ENCODE assay signal across 14 cellular contexts in genomic region chr10:17074548-17074860, GRCh38. TPM values are rescaled to one million over a fixed set of nuclear protein-coding genes. Genes with fewer than 3 reads are reported as not detected.
DNase-seq lines count a peak whose midpoint lies in the region; ATAC-seq and TF ChIP-seq lines count a peak whose summit lies in the region.
"Had no signal": no experiment of that assay in that cellular context is flagged by ENCODE, and none has a peak within 500 bp of the region (broad histone marks: within the 10 kb centered on the region; RNA-seq: fewer than 3 reads in every experiment).

No MANE protein-coding gene starts in this region.

- H3K4me3 ChIP-seq in choroid plexus epithelial cell (ENCODE audit: low read depth, low read length), result no peak overlapping the region
- H3K4me3 ChIP-seq: lung, skin epidermis had no signal

- H3K27me3 Mint-ChIP-seq in CD4-positive, alpha-beta T cell, result no peaks in the 10 kb centered on the region

- no peak overlapping the region for H3K27ac ChIP-seq in CD4-positive, alpha-beta T cell (ENCODE audit: low read depth, low read length)

- DNase-seq in EH (ENCODE audit: low read depth), result peak; percentile 71
- DNase-seq in NCI-H226, result peak; percentile 18
- peak; percentile 32 for DNase-seq in choroid plexus epithelial cell (ENCODE audit: low read depth)
- DNase-seq in renal cortical epithelial cell (ENCODE audit: low read depth), result peak; percentile 47
- DNase-seq in SW480 (ENCODE audit: low spot score), result no peak
- DNase-seq in NCI-H2227 treated with DMSO at 0.1 percent for 48 hours (lab: John Stamatoyannopoulos, UW), result no peak
- DNase-seq in CD4-positive, alpha-beta T cell, result no peak
- DNase-seq: activated CD4-positive, alpha-beta T cell treated with anti-CD3 and anti-CD28 coated beads, Interleukin-2, amount 50 U/mL, for 4 hours; activated gamma-delta T cell; cerebellar nuclear complex; NCI-H1092 treated with DMSO at 0.1 percent for 48 hours; substantia nigra had no signal

- POLR2A ChIA-PET in CD4-positive, alpha-beta T cell (lab: Charles Lee), result no interaction called here

- no peaks in the 10 kb centered on the region for H3K9me3 ChIP-seq in CD4-positive, alpha-beta T cell (ENCODE audit: control insufficient read depth, low read length)

- no peaks in the 10 kb centered on the region for H3K4me1 Mint-ChIP-seq in CD4-positive, alpha-beta T cell (ENCODE audit: low read depth)

- no peaks in the 10 kb centered on the region for H3K27me3 ChIP-seq in CD4-positive, alpha-beta T cell (ENCODE audit: control insufficient read depth, insufficient read depth, low read length)

- intact Hi-C loops in CD4-positive, alpha-beta T cell (cut with DNase I, micrococcal nuclease), result no loop called here

- no peak overlapping the region for H3K4me3 Mint-ChIP-seq in CD4-positive, alpha-beta T cell

- H3K27ac Mint-ChIP-seq in CD4-positive, alpha-beta T cell, result no peak overlapping the region

- TF ChIP-seq CTCF in choroid plexus epithelial cell (conservative IDR thresholded peaks at IDR 0.05; ENCODE audit: low read depth, low read length), result no peak
- TF ChIP-seq CTCF in CD4-positive, alpha-beta T cell (IDR thresholded peaks at IDR 0.05), result no peak

- no peaks in the 10 kb centered on the region for H3K9me3 Mint-ChIP-seq in CD4-positive, alpha-beta T cell

- H3K36me3 Mint-ChIP-seq in CD4-positive, alpha-beta T cell (ENCODE audit: low read depth), result peaks cover 29% of the 10 kb centered on the region

- no peak for ATAC-seq in CD4-positive, alpha-beta T cell (ENCODE audit: poor library complexity)

- CTCF ChIA-PET in CD4-positive, alpha-beta T cell (lab: Charles Lee), result interaction anchor here (0.7 to 0.9 kb wide), 2 partner anchors 24 to 31 kb away, joined by 3 read pairs; no protein-coding TSS in a partner anchor

RNA-seq across cellular contexts. Expression of gene CUBN, which starts 55.1 kb away (rescaled TPM):
- 0.35 and 4.0 TPM in 2 replicates for total RNA-seq in renal cortical epithelial cell
- 1 to 10 TPM; 7.9 to 9.2 TPM for total RNA-seq in CD4-positive, alpha-beta T cell

Comparison
In these comparisons a context has a peak if more than half of its experiments do, and no peak if none do; other contexts are left out.
1. DNase-seq: peak in EH (single experiment), NCI-H226 (single experiment), choroid plexus epithelial cell (single experiment) and renal cortical epithelial cell (single experiment); none in SW480 (single experiment), NCI-H2227 treated with DMSO at 0.1 percent for 48 hours (single experiment) and CD4-positive, alpha-beta T cell (0 of 10).